ENCODE assay signal across 8 cellular contexts in genomic region chr4:121070696-121071639, GRCh38. TPM values are rescaled to one million over a fixed set of nuclear protein-coding genes. Genes with fewer than 3 reads are reported as not detected.
DNase-seq lines count a peak whose midpoint lies in the region; ATAC-seq, FAIRE-seq and TF ChIP-seq lines count a peak whose summit lies in the region.

No MANE protein-coding gene starts in this region.

- no peaks in the 10 kb centered on the region for H3K36me3 ChIP-seq in BLaER1 treated with 17β-estradiol and CSF1 and Interleukin-3, amounts not matched to agents 10 nM and 100 nM

- peaks cover 48 to 56% (median 52%) of the 10 kb centered on the region in 11 experiments for H3K27me3 ChIP-seq in BLaER1 treated with 17β-estradiol and CSF1 and Interleukin-3, amounts not matched to agents 10 nM and 100 nM

- H3K4me1 Mint-ChIP-seq in osteocyte (ENCODE audit: unreplicated experiment), result peaks cover 26% of the 10 kb centered on the region

- peaks cover 0 to 21% (median 0%) of the 10 kb centered on the region in 11 experiments; a peak in 4 of 22 replicates for H4K20me1 ChIP-seq in BLaER1 treated with 17β-estradiol and CSF1 and Interleukin-3, amounts not matched to agents 10 nM and 100 nM

- DNase-seq in HTR-8/SVneo (ENCODE audit: insufficient read length, low spot score), result peak; percentile 14
- peak; percentile 29 for DNase-seq in activated naive CD4-positive, alpha-beta T cell treated with Interleukin-2 at 50 U/mL for 16 hours
- DNase-seq in cardiac septum (ENCODE audit: low spot score), result peak; percentile 76
- DNase-seq in osteocyte (ENCODE audit: extremely low spot score, unreplicated experiment), result no peak
- no peak for DNase-seq in germinal center (ENCODE audit: low spot score)

- H3K4me3 ChIP-seq in BLaER1 treated with 17β-estradiol and CSF1 and Interleukin-3, amounts not matched to agents 10 nM and 100 nM, result peak overlapping the region; percentile 59 to 75 (median 66); a peak in 18 of 20 replicates

- no peak for ATAC-seq in GM21447 (IDR thresholded peaks at IDR 0.05; ENCODE audit: unreplicated experiment)
- no peak for ATAC-seq in GM18505 (IDR thresholded peaks at IDR 0.05; ENCODE audit: unreplicated experiment)

- TF ChIP-seq POLR2A in GM18505 (IDR thresholded peaks at IDR 0.05; ENCODE audit: borderline replicate concordance, extremely low read depth, insufficient read depth, insufficient read length), result no peak

- no peak overlapping the region for H3K27ac ChIP-seq in BLaER1 treated with 17β-estradiol and CSF1 and Interleukin-3, amounts not matched to agents 10 nM and 100 nM

- H3K4me2 ChIP-seq in BLaER1 treated with 17β-estradiol and CSF1 and Interleukin-3, amounts not matched to agents 10 nM and 100 nM, result peak overlapping the region; percentile 88 to 99 (median 97)

- H3K9me3 Mint-ChIP-seq in osteocyte (ENCODE audit: unreplicated experiment), result no peaks in the 10 kb centered on the region

- H3K36me3 Mint-ChIP-seq in osteocyte (ENCODE audit: unreplicated experiment), result no peaks in the 10 kb centered on the region

- peak; percentile 25 for TF ChIP-seq CTCF in osteocyte (IDR thresholded peaks at IDR 0.05)

- H3K4me3 Mint-ChIP-seq in osteocyte (ENCODE audit: unreplicated experiment), result peak overlapping the region; percentile 73

- H3K9ac ChIP-seq in BLaER1 treated with 17β-estradiol and CSF1 and Interleukin-3, amounts not matched to agents 10 nM and 100 nM, result no peak overlapping the region

- no peak for FAIRE-seq in HTR-8/SVneo (lab: Jason Lieb, UNC)

- H3K9me3 ChIP-seq in BLaER1 treated with 17β-estradiol and CSF1 and Interleukin-3, amounts not matched to agents 10 nM and 100 nM (replicated peaks in 1 of 11), result peaks cover 0 to 7% (median 0%) of the 10 kb centered on the region in 11 experiments; a peak in 1 of 22 replicates

- H3K27ac Mint-ChIP-seq in osteocyte (ENCODE audit: unreplicated experiment), result no peak overlapping the region

- H3K4me1 ChIP-seq in BLaER1 treated with 17β-estradiol and CSF1 and Interleukin-3, amounts not matched to agents 10 nM and 100 nM, result peaks cover 0 to 16% (median 10%) of the 10 kb centered on the region in 10 experiments; a peak in 16 of 20 replicates

- intact Hi-C loops in cardiac septum (cut with DNase I), result loop anchor here (5.0 kb wide), 1 partner anchor 149 kb away; the partner anchor contains the start of gene PRDM5

- H3K27me3 Mint-ChIP-seq in osteocyte (ENCODE audit: unreplicated experiment), result peaks cover 76% of the 10 kb centered on the region

RNA-seq across cellular contexts. Expression of gene NDNF, which starts 1.4 kb away (rescaled TPM):
- total RNA-seq in cardiac septum (5.1 TPM), osteocyte (0.24 TPM in 1 of 2 replicates, not detected in the other)

Comparison
In these comparisons a context has a peak if more than half of its experiments do, and no peak if none do; other contexts are left out.
1. DNase-seq: peak in HTR-8/SVneo (single experiment), activated naive CD4-positive, alpha-beta T cell treated with Interleukin-2 at 50 U/mL for 16 hours (single experiment) and cardiac septum (single experiment); none in osteocyte (single experiment) and germinal center (single experiment).